16 cellular contexts compared by ENCODE assay signal in the genomic region with DNA sequence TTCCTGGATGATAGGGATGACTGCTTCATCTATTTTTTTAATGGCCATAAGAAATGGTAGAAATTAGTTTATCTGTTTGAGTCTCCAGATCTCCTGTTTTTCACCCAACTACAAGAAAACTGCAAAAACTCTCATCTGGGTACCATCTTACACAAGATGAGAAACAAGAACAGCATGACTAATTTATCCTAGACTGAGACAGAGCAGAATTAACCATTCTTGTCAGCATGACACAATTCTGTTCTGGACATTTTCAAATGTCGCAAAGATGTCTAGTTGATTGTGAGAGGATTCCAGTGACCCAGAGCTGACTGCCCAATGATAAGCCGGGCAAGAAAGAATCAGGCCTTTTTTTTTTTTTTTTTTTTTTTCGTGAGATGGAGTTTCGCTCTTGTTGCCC. TPM values are rescaled to one million over a fixed set of nuclear protein-coding genes. Genes with fewer than 3 reads are reported as not detected.
DNase-seq lines count a peak whose midpoint lies in the region; ATAC-seq and TF ChIP-seq lines count a peak whose summit lies in the region.
"Had no signal": no experiment of that assay in that cellular context is flagged by ENCODE, and none has a peak within 500 bp of the region (broad histone marks: within the 10 kb centered on the region; RNA-seq: fewer than 3 reads in every experiment).

No MANE protein-coding gene starts in this region.

- CTCF ChIA-PET in activated CD4-positive, alpha-beta T cell treated with anti-CD3 and anti-CD28 coated beads for 36 hours (lab: Charles Lee): interaction anchor here (0.6 kb wide), 1 partner anchor 81 kb away, joined by 3 read pairs; no protein-coding TSS in a partner anchor
- CTCF ChIA-PET in naive thymus-derived CD4-positive, alpha-beta T cell (lab: Charles Lee): no interaction called here

- no peak overlapping the region for H3K27ac Mint-ChIP-seq in activated CD4-positive, alpha-beta T cell treated with anti-CD3 and anti-CD28 coated beads for 36 hours
- no peak overlapping the region for H3K27ac Mint-ChIP-seq in stimulated activated naive CD8-positive, alpha-beta T cell treated with anti-CD3 and anti-CD28 coated beads, Interleukin-15, amount 100 ng/mL, for 72 hours
- peak overlapping the region; percentile 71 for H3K27ac Mint-ChIP-seq in progenitor cell of endocrine pancreas
- H3K27ac Mint-ChIP-seq in naive thymus-derived CD4-positive, alpha-beta T cell: peak overlapping the region in 1 of 9 donors; percentile 72
- H3K27ac Mint-ChIP-seq: CD4-positive, alpha-beta T cell; GM23338 had no signal

- no peak overlapping the region for H3K27ac ChIP-seq in naive thymus-derived CD4-positive, alpha-beta T cell (ENCODE audit: low read depth, low read length)
- H3K27ac ChIP-seq: 22Rv1, A549, C4-2B had no signal

- H3K36me3 Mint-ChIP-seq in activated CD4-positive, alpha-beta T cell treated with anti-CD3 and anti-CD28 coated beads for 36 hours (ENCODE audit: low read depth): peaks cover 74% of the 10 kb centered on the region
- peaks cover 66% of the 10 kb centered on the region for H3K36me3 Mint-ChIP-seq in progenitor cell of endocrine pancreas (ENCODE audit: insufficient read depth)
- H3K36me3 Mint-ChIP-seq in naive thymus-derived CD4-positive, alpha-beta T cell: peaks cover 21 to 68% (median 62%) of the 10 kb centered on the region in 5 donors

- peak; percentile 65 for ATAC-seq in activated CD4-positive, alpha-beta T cell treated with anti-CD3 and anti-CD28 coated beads for 36 hours
- ATAC-seq in stimulated activated naive CD8-positive, alpha-beta T cell treated with anti-CD3 and anti-CD28 coated beads, Interleukin-15, amount 100 ng/mL, for 72 hours: peak; percentile 55
- no peak for ATAC-seq in stimulated activated naive CD8-positive, alpha-beta T cell treated with anti-CD3 and anti-CD28 coated beads, Interleukin-15, Interleukin-2, amounts not matched to agents 100 U/mL and 50 U/mL, for 24 hours
- ATAC-seq in HG03139 (IDR thresholded peaks at IDR 0.05; ENCODE audit: unreplicated experiment): no peak
- ATAC-seq in naive thymus-derived CD4-positive, alpha-beta T cell: no peak
- ATAC-seq: A549, GM23338 had no signal

- H3K9me3 Mint-ChIP-seq in activated CD4-positive, alpha-beta T cell treated with anti-CD3 and anti-CD28 coated beads for 36 hours (ENCODE audit: low read depth): peaks cover 24% of the 10 kb centered on the region
- H3K9me3 Mint-ChIP-seq in stimulated activated naive CD8-positive, alpha-beta T cell treated with anti-CD3 and anti-CD28 coated beads, Interleukin-15, amount 100 ng/mL, for 72 hours: peaks cover 10 to 29% of the 10 kb centered on the region in 2 donors
- H3K9me3 Mint-ChIP-seq in progenitor cell of endocrine pancreas (ENCODE audit: low read depth): peaks cover 31% of the 10 kb centered on the region
- H3K9me3 Mint-ChIP-seq in naive thymus-derived CD4-positive, alpha-beta T cell: peaks cover 3 to 83% (median 32%) of the 10 kb centered on the region in 11 donors
- H3K9me3 Mint-ChIP-seq: CD4-positive, alpha-beta T cell had no signal

- intact Hi-C loops in activated CD4-positive, alpha-beta T cell treated with anti-CD3 and anti-CD28 coated beads for 36 hours (cut with DNase I, micrococcal nuclease): no loop called here
- intact Hi-C loops in naive thymus-derived CD4-positive, alpha-beta T cell (cut with micrococcal nuclease): no loop called here

- H3K4me1 Mint-ChIP-seq in activated CD4-positive, alpha-beta T cell treated with anti-CD3 and anti-CD28 coated beads for 36 hours: peaks cover 8% of the 10 kb centered on the region
- H3K4me1 Mint-ChIP-seq in stimulated activated naive CD8-positive, alpha-beta T cell treated with anti-CD3 and anti-CD28 coated beads, Interleukin-15, amount 100 ng/mL, for 72 hours: no peaks in the 10 kb centered on the region
- no peaks in the 10 kb centered on the region for H3K4me1 Mint-ChIP-seq in progenitor cell of endocrine pancreas (ENCODE audit: low read depth)
- H3K4me1 Mint-ChIP-seq in naive thymus-derived CD4-positive, alpha-beta T cell: peaks cover 0 to 13% (median 0%) of the 10 kb centered on the region in 7 donors
- H3K4me1 Mint-ChIP-seq: GM23338 had no signal

- peaks cover 0 to 26% (median under 1%) of the 10 kb centered on the region in 3 experiments for H3K9me3 ChIP-seq in naive thymus-derived CD4-positive, alpha-beta T cell (ENCODE audit: control insufficient read depth in 2 of 3, low read length in 3 of 3)
- H3K9me3 ChIP-seq: Caco-2 had no signal

- no peaks in the 10 kb centered on the region for H3K27me3 ChIP-seq in naive thymus-derived CD4-positive, alpha-beta T cell (ENCODE audit: control insufficient read depth in 2 of 2, insufficient read depth in 2 of 2, low read length in 2 of 2)

- no peak for DNase-seq in activated CD4-positive, alpha-beta T cell treated with anti-CD3 and anti-CD28 coated beads for 36 hours
- DNase-seq in activated CD4-positive, alpha-beta T cell treated with anti-CD3 and anti-CD28 coated beads, Interleukin-2, amount 50 U/mL, for 1 hour: no peak
- no peak for DNase-seq in stimulated activated naive CD8-positive, alpha-beta T cell treated with anti-CD3 and anti-CD28 coated beads, Interleukin-15, amount 100 ng/mL, for 72 hours
- DNase-seq in stimulated activated naive CD8-positive, alpha-beta T cell treated with anti-CD3 and anti-CD28 coated beads, Interleukin-15, Interleukin-2, amounts not matched to agents 100 U/mL and 50 U/mL, for 24 hours: no peak
- DNase-seq in progenitor cell of endocrine pancreas (ENCODE audit: low spot score, unreplicated experiment): no peak
- DNase-seq in naive thymus-derived CD4-positive, alpha-beta T cell: no peak
- DNase-seq: AML-193; Caco-2; CD4-positive, alpha-beta T cell; GDM1; HCEC 1CT had no signal

- no peak overlapping the region for H3K4me3 Mint-ChIP-seq in activated CD4-positive, alpha-beta T cell treated with anti-CD3 and anti-CD28 coated beads for 36 hours
- H3K4me3 Mint-ChIP-seq in stimulated activated naive CD8-positive, alpha-beta T cell treated with anti-CD3 and anti-CD28 coated beads, Interleukin-15, amount 100 ng/mL, for 72 hours: no peak overlapping the region
- no peak overlapping the region for H3K4me3 Mint-ChIP-seq in progenitor cell of endocrine pancreas (ENCODE audit: low read depth)
- H3K4me3 Mint-ChIP-seq in naive thymus-derived CD4-positive, alpha-beta T cell: no peak overlapping the region
- H3K4me3 Mint-ChIP-seq: CD4-positive, alpha-beta T cell; GM23338 had no signal

- H3K4me3 ChIP-seq in naive thymus-derived CD4-positive, alpha-beta T cell (ENCODE audit: low read length): no peak overlapping the region
- H3K4me3 ChIP-seq: A549, GM23338 had no signal

- TF ChIP-seq CTCF in progenitor cell of endocrine pancreas (IDR thresholded peaks at IDR 0.05; ENCODE audit: unreplicated experiment): no peak

- POLR2A ChIA-PET in activated CD4-positive, alpha-beta T cell treated with anti-CD3 and anti-CD28 coated beads for 36 hours (lab: Charles Lee): interaction anchor here (1.2 kb wide), 1 partner anchor 12 kb away, joined by 5 read pairs; the partner anchor contains the start of gene ZNF43
- POLR2A ChIA-PET in naive thymus-derived CD4-positive, alpha-beta T cell (lab: Charles Lee): interaction anchor here (1.3 kb wide), 1 partner anchor 12 kb away, joined by 5 read pairs; the partner anchor contains the start of gene ZNF43

- no peaks in the 10 kb centered on the region for H3K27me3 Mint-ChIP-seq in activated CD4-positive, alpha-beta T cell treated with anti-CD3 and anti-CD28 coated beads for 36 hours
- H3K27me3 Mint-ChIP-seq in stimulated activated naive CD8-positive, alpha-beta T cell treated with anti-CD3 and anti-CD28 coated beads, Interleukin-15, amount 100 ng/mL, for 72 hours: no peaks in the 10 kb centered on the region
- H3K27me3 Mint-ChIP-seq in progenitor cell of endocrine pancreas: no peaks in the 10 kb centered on the region
- no peaks in the 10 kb centered on the region for H3K27me3 Mint-ChIP-seq in naive thymus-derived CD4-positive, alpha-beta T cell
- H3K27me3 Mint-ChIP-seq: CD4-positive, alpha-beta T cell had no signal

- no peaks in the 10 kb centered on the region for H3K4me1 ChIP-seq in naive thymus-derived CD4-positive, alpha-beta T cell (ENCODE audit: control insufficient read depth in 2 of 2, insufficient read depth in 2 of 2, low read length in 2 of 2)
- H3K4me1 ChIP-seq: Caco-2 had no signal

- H3K36me3 ChIP-seq in naive thymus-derived CD4-positive, alpha-beta T cell (ENCODE audit: control insufficient read depth in 2 of 3, insufficient read depth in 3 of 3, low read length in 3 of 3): peaks cover 0 to 24% (median 4%) of the 10 kb centered on the region in 3 experiments

RNA-seq across cellular contexts. Expression of gene ZNF43, which starts 12.8 kb away (rescaled TPM):
- total RNA-seq in activated CD4-positive, alpha-beta T cell treated with anti-CD3 and anti-CD28 coated beads for 36 hours: 10 to 100 TPM; 31.7 to 38.6 TPM
- 77.2 and 84.2 TPM in 2 replicates for total RNA-seq in progenitor cell of endocrine pancreas
- total RNA-seq in naive thymus-derived CD4-positive, alpha-beta T cell: 10 to 100 TPM; 20.5 to 39.3 (median 36.2) TPM
- polyA plus RNA-seq in naive thymus-derived CD4-positive, alpha-beta T cell: 10 to 100 TPM; 13.4 to 24.3 TPM
- total RNA-seq: Caco-2 had no signal

RNA-seq across cellular contexts. Expression of gene ZNF100, which starts 55.8 kb away (rescaled TPM):
- total RNA-seq in activated CD4-positive, alpha-beta T cell treated with anti-CD3 and anti-CD28 coated beads for 36 hours: 10 to 100 TPM; 24.7 to 27.0 TPM
- total RNA-seq in progenitor cell of endocrine pancreas: 33.3 and 34.7 TPM in 2 replicates
- total RNA-seq in naive thymus-derived CD4-positive, alpha-beta T cell: 10 to 100 TPM in 4 of 5 experiments, 1 to 10 TPM in 1; 9.5 to 22.5 (median 18.4) TPM
- 10 to 100 TPM; 10.5 to 19.2 TPM for polyA plus RNA-seq in naive thymus-derived CD4-positive, alpha-beta T cell
- polyA plus RNA-seq: A549 had no signal

Comparison
In these comparisons a context has a peak if more than half of its experiments do, and no peak if none do; other contexts are left out.
1. ATAC-seq: peak in activated CD4-positive, alpha-beta T cell treated with anti-CD3 and anti-CD28 coated beads for 36 hours (single experiment) and stimulated activated naive CD8-positive, alpha-beta T cell treated with anti-CD3 and anti-CD28 coated beads, Interleukin-15, amount 100 ng/mL, for 72 hours (single experiment); none in stimulated activated naive CD8-positive, alpha-beta T cell treated with anti-CD3 and anti-CD28 coated beads, Interleukin-15, Interleukin-2, amounts not matched to agents 100 U/mL and 50 U/mL, for 24 hours (single experiment), HG03139 (single experiment) and naive thymus-derived CD4-positive, alpha-beta T cell (single experiment).